ENCODE assay signal across 1 cellular context in the genomic region with DNA sequence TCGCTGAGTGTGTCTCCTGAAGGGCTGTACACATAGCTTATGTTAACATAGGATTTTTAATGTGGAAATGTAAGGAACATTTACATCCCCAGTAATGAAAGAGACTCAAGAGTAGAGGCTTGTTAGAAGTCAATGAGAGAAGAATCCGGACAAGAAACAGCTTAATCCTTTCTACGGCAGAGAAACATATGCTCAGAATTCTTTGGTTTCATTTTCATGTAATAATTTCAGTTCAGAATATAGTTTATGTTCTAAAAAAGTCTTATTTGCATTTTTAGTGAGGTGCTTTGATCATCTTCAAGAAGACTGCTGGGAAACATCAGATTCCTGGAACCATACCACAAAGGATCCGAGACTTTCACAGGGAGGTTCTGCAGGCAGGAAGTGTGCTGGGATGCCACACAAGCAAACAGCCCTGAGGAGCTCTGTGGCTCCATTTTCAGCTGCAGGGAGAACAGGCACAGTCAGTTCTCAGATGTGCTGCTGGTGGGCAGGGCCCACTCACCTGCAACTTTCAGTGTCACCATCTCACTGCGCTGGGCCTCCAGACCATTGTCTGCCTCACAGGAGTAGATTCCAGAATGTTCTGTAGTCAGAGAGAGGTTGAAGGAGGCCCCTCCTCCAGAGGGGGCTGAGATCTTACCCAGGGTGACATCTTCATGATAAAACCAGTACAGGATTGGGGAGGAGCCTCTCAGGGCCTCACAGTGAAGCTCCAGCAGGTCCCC.
TF ChIP-seq lines count a peak whose summit lies in the region.

No MANE protein-coding gene starts in this region.

TF ChIP-seq in GM23338, 12 proteins besides CTCF, POLR2A, EP300 and RAD21 (continued from another document):
- TF ChIP-seq, protein P1, sequence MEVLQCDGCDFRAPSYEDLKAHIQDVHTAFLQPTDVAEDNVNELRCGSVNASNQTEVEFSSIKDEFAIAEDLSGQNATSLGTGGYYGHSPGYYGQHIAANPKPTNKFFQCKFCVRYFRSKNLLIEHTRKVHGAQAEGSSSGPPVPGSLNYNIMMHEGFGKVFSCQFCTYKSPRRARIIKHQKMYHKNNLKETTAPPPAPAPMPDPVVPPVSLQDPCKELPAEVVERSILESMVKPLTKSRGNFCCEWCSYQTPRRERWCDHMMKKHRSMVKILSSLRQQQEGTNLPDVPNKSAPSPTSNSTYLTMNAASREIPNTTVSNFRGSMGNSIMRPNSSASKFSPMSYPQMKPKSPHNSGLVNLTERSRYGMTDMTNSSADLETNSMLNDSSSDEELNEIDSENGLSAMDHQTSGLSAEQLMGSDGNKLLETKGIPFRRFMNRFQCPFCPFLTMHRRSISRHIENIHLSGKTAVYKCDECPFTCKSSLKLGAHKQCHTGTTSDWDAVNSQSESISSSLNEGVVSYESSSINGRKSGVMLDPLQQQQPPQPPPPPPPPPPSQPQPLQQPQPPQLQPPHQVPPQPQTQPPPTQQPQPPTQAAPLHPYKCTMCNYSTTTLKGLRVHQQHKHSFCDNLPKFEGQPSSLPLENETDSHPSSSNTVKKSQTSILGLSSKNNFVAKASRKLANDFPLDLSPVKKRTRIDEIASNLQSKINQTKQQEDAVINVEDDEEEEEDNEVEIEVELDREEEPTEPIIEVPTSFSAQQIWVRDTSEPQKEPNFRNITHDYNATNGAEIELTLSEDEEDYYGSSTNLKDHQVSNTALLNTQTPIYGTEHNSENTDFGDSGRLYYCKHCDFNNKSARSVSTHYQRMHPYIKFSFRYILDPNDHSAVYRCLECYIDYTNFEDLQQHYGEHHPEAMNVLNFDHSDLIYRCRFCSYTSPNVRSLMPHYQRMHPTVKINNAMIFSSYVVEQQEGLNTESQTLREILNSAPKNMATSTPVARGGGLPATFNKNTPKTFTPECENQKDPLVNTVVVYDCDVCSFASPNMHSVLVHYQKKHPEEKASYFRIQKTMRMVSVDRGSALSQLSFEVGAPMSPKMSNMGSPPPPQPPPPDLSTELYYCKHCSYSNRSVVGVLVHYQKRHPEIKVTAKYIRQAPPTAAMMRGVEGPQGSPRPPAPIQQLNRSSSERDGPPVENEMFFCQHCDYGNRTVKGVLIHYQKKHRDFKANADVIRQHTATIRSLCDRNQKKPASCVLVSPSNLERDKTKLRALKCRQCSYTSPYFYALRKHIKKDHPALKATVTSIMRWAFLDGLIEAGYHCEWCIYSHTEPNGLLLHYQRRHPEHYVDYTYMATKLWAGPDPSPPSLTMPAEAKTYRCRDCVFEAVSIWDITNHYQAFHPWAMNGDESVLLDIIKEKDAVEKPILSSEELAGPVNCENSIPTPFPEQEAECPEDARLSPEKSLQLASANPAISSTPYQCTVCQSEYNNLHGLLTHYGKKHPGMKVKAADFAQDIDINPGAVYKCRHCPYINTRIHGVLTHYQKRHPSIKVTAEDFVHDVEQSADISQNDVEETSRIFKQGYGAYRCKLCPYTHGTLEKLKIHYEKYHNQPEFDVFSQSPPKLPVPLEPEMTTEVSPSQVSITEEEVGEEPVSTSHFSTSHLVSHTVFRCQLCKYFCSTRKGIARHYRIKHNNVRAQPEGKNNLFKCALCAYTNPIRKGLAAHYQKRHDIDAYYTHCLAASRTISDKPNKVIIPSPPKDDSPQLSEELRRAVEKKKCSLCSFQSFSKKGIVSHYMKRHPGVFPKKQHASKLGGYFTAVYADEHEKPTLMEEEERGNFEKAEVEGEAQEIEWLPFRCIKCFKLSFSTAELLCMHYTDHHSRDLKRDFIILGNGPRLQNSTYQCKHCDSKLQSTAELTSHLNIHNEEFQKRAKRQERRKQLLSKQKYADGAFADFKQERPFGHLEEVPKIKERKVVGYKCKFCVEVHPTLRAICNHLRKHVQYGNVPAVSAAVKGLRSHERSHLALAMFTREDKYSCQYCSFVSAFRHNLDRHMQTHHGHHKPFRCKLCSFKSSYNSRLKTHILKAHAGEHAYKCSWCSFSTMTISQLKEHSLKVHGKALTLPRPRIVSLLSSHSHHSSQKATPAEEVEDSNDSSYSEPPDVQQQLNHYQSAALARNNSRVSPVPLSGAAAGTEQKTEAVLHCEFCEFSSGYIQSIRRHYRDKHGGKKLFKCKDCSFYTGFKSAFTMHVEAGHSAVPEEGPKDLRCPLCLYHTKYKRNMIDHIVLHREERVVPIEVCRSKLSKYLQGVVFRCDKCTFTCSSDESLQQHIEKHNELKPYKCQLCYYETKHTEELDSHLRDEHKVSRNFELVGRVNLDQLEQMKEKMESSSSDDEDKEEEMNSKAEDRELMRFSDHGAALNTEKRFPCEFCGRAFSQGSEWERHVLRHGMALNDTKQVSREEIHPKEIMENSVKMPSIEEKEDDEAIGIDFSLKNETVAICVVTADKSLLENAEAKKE (CRISPR knock-in tag; IDR thresholded peaks at IDR 0.05): no peak
- TF ChIP-seq ZNF331 (CRISPR knock-in tag; IDR thresholded peaks at IDR 0.05; ENCODE audit: low read depth): no peak
